ENCODE assay signal across 8 cellular contexts in genomic region chr4:80196259-80197131, GRCh38. TPM values are rescaled to one million over a fixed set of nuclear protein-coding genes. Genes with fewer than 3 reads are reported as not detected.
DNase-seq lines count a peak whose midpoint lies in the region; TF ChIP-seq lines count a peak whose summit lies in the region.

No MANE protein-coding gene starts in this region.

- no peaks in the 10 kb centered on the region for H3K79me1 ChIP-seq in trophoblast cell (ENCODE audit: low read length)

- no peak overlapping the region for H2BK120ac ChIP-seq in trophoblast cell (ENCODE audit: insufficient read depth, low read length, poor library complexity)

- peak; percentile 58 to 67 for DNase-seq in NCI-H524 (lab: John Stamatoyannopoulos, UW)
- no peak for DNase-seq in NCI-H524 treated with DMSO at 0.1 percent for 48 hours (lab: John Stamatoyannopoulos, UW)
- no peak for DNase-seq in SK-N-MC (ENCODE audit: low read depth, low spot score)
- DNase-seq in fibroblast of pulmonary artery (ENCODE audit: low read depth) = no peak
- no peak for DNase-seq in smooth muscle cell (lab: John Stamatoyannopoulos, UW; ENCODE audit: unreplicated experiment)
- DNase-seq in amniotic stem cell (lab: John Stamatoyannopoulos, UW) = no peak
- no peak for DNase-seq in thyroid gland
- no peak for DNase-seq in trophoblast cell

- H3K4me2 ChIP-seq in smooth muscle cell (peak overlapping the region; percentile 81), trophoblast cell (ENCODE audit: low read length) (no peak overlapping the region)

- H2BK12ac ChIP-seq in trophoblast cell (ENCODE audit: low read length) = no peak overlapping the region

- H3K27ac ChIP-seq in SK-N-MC = no peak overlapping the region
- no peak overlapping the region for H3K27ac ChIP-seq in smooth muscle cell (ENCODE audit: low read depth)
- H3K27ac ChIP-seq in thyroid gland = no peak overlapping the region
- H3K27ac ChIP-seq in trophoblast cell (ENCODE audit: low read depth, low read length) = no peak overlapping the region

- H3K27me3 ChIP-seq in smooth muscle cell (ENCODE audit: low read depth) = peaks cover 95% of the 10 kb centered on the region
- H3K27me3 ChIP-seq in thyroid gland = peaks cover 36% of the 10 kb centered on the region
- H3K27me3 ChIP-seq in trophoblast cell (ENCODE audit: insufficient read depth, low read length) = peaks cover 62% of the 10 kb centered on the region

- no peak overlapping the region for H2AK5ac ChIP-seq in trophoblast cell (ENCODE audit: low read length)

- H3K14ac ChIP-seq in trophoblast cell (ENCODE audit: low read length) = no peak overlapping the region

- no peaks in the 10 kb centered on the region for H3F3A ChIP-seq in smooth muscle cell (ENCODE audit: low read depth)

- H4K20me1 ChIP-seq in smooth muscle cell (ENCODE audit: low read depth) = no peaks in the 10 kb centered on the region

- H3K23ac ChIP-seq in trophoblast cell (ENCODE audit: low read length) = no peak overlapping the region

- H4K12ac ChIP-seq in trophoblast cell (ENCODE audit: low read depth, low read length) = no peak overlapping the region

- no peak overlapping the region for H3K9ac ChIP-seq in SK-N-MC (ENCODE audit: insufficient read length)
- no peak overlapping the region for H3K9ac ChIP-seq in smooth muscle cell (ENCODE audit: low read depth)
- H3K9ac ChIP-seq in trophoblast cell (ENCODE audit: low read length) = no peak overlapping the region

- intact Hi-C loops in thyroid gland (cut with DNase I) = no loop called here

- TF ChIP-seq CTCF in fibroblast of pulmonary artery (IDR thresholded peaks at IDR 0.05; ENCODE audit: low read length, missing control alignments) (no peak), smooth muscle cell (IDR thresholded peaks at IDR 0.05; ENCODE audit: borderline replicate concordance, insufficient read depth, poor library complexity, severe bottlenecking) (no peak), thyroid gland (IDR thresholded peaks at IDR 0.05) (no peak)

- no peak overlapping the region for H3K4ac ChIP-seq in trophoblast cell (ENCODE audit: low read depth, low read length)

- H3K18ac ChIP-seq in trophoblast cell (ENCODE audit: low read length) = no peak overlapping the region

- H3K79me2 ChIP-seq in smooth muscle cell (ENCODE audit: low read depth) (no peaks in the 10 kb centered on the region), trophoblast cell (ENCODE audit: control insufficient read depth, insufficient read depth, low read length, poor library complexity) (no peaks in the 10 kb centered on the region)

- H2BK5ac ChIP-seq in trophoblast cell (ENCODE audit: low read depth, low read length, poor library complexity) = no peak overlapping the region

- WGBS in smooth muscle cell (ENCODE audit: low lambda C conversion rate) = 5% methylated on average over 36 of the region's 36 CpGs
- WGBS in thyroid gland, 2 donors = 8 to 18% methylated on average over 36 of the region's 36 CpGs
- no CpG with 5 or more reads among the region's 36 CpGs for WGBS in trophoblast cell (ENCODE audit: extremely low coverage, insufficient coverage, insufficient read length)

- H2AFZ ChIP-seq in smooth muscle cell (ENCODE audit: low read depth) (no peak overlapping the region), trophoblast cell (ENCODE audit: insufficient read depth, low read length, poor library complexity) (no peak overlapping the region)

- H3K4me3 ChIP-seq in SK-N-MC (peak overlapping the region; percentile 77), fibroblast of pulmonary artery (replicated peaks; ENCODE audit: low read depth, low read length) (peak overlapping the region; percentile 37), smooth muscle cell (peak overlapping the region; percentile 34), thyroid gland (replicated peaks in 1 of 3) (no peak overlapping the region), trophoblast cell (ENCODE audit: low read depth, low read length) (no peak overlapping the region)

- no peaks in the 10 kb centered on the region for H3K36me3 ChIP-seq in SK-N-MC (ENCODE audit: insufficient read depth, low read length)
- H3K36me3 ChIP-seq in smooth muscle cell (ENCODE audit: low read depth) = no peaks in the 10 kb centered on the region
- H3K36me3 ChIP-seq in thyroid gland = no peaks in the 10 kb centered on the region
- H3K36me3 ChIP-seq in trophoblast cell (ENCODE audit: control insufficient read depth in 1 of 2, insufficient read depth in 2 of 2, low read length in 2 of 2) = no peaks in the 10 kb centered on the region

- H3K4me1 ChIP-seq in smooth muscle cell (ENCODE audit: low read depth) (peaks cover 15% of the 10 kb centered on the region), thyroid gland (peaks cover 7 to 18% of the 10 kb centered on the region in 2 donors), trophoblast cell (ENCODE audit: control insufficient read depth in 1 of 2, insufficient read depth in 2 of 2, low read length in 2 of 2) (peaks cover 4 to 5% of the 10 kb centered on the region in 2 experiments)

- no peak overlapping the region for H4K91ac ChIP-seq in trophoblast cell (ENCODE audit: low read depth, low read length)

- H3K9me3 ChIP-seq in SK-N-MC (ENCODE audit: low read depth, low read length) (no peaks in the 10 kb centered on the region), smooth muscle cell (replicated peaks; ENCODE audit: low read depth) (no peaks in the 10 kb centered on the region), thyroid gland (no peaks in the 10 kb centered on the region), trophoblast cell (ENCODE audit: insufficient read depth, low read depth, low read length) (peaks cover 2% of the 10 kb centered on the region)

- no peak overlapping the region for H4K8ac ChIP-seq in trophoblast cell (ENCODE audit: low read depth, low read length)

- TF ChIP-seq POLR2A in thyroid gland (IDR thresholded peaks at IDR 0.05) = no peak

RNA-seq across cellular contexts. Expression of gene PRDM8, which starts 0.8 kb away (rescaled TPM):
- total RNA-seq in smooth muscle cell (0.09 and 0.36 TPM in 2 replicates), thyroid gland (1 to 10 TPM; 1.3 to 5.4 (median 2.4) TPM)
- polyA plus RNA-seq in smooth muscle cell = 0.15 and 0.25 TPM in 2 replicates
- polyA plus RNA-seq in trophoblast cell (2013) = 0.03 and 0.10 TPM in 2 replicates

Comparison
In these comparisons a context has a peak if more than half of its experiments do, and no peak if none do; other contexts are left out.
1. DNase-seq: peak in NCI-H524 (2 of 2); none in NCI-H524 treated with DMSO at 0.1 percent for 48 hours (single experiment), SK-N-MC (single experiment), fibroblast of pulmonary artery (single experiment), smooth muscle cell (single experiment), amniotic stem cell (single experiment), thyroid gland (0 of 2) and trophoblast cell (0 of 2).
2. H3K4me3 ChIP-seq: peak in SK-N-MC (single experiment), fibroblast of pulmonary artery (single experiment) and smooth muscle cell (single experiment); none in thyroid gland (0 of 3) and trophoblast cell (single experiment).